Comparison of ENCODE assay signal across 1 cellular context in genomic region chr2:109690457-109690821, GRCh38.
TF ChIP-seq lines count a peak whose summit lies in the region.

No MANE protein-coding gene starts in this region.

TF ChIP-seq in HepG2, 621 proteins besides CTCF, POLR2A, EP300 and RAD21 (continued from another document):
- 0 out of 2 replicates have a peak, but pooled peaks have one; percentile 0 for TF ChIP-seq ZNF263 (CRISPR knock-in tag; IDR thresholded peaks at IDR 0.05)
- TF ChIP-seq ATF7-NPFF (CRISPR knock-in tag; IDR thresholded peaks at IDR 0.05; ENCODE audit: low read depth): no peak
- TF ChIP-seq, protein P1, sequence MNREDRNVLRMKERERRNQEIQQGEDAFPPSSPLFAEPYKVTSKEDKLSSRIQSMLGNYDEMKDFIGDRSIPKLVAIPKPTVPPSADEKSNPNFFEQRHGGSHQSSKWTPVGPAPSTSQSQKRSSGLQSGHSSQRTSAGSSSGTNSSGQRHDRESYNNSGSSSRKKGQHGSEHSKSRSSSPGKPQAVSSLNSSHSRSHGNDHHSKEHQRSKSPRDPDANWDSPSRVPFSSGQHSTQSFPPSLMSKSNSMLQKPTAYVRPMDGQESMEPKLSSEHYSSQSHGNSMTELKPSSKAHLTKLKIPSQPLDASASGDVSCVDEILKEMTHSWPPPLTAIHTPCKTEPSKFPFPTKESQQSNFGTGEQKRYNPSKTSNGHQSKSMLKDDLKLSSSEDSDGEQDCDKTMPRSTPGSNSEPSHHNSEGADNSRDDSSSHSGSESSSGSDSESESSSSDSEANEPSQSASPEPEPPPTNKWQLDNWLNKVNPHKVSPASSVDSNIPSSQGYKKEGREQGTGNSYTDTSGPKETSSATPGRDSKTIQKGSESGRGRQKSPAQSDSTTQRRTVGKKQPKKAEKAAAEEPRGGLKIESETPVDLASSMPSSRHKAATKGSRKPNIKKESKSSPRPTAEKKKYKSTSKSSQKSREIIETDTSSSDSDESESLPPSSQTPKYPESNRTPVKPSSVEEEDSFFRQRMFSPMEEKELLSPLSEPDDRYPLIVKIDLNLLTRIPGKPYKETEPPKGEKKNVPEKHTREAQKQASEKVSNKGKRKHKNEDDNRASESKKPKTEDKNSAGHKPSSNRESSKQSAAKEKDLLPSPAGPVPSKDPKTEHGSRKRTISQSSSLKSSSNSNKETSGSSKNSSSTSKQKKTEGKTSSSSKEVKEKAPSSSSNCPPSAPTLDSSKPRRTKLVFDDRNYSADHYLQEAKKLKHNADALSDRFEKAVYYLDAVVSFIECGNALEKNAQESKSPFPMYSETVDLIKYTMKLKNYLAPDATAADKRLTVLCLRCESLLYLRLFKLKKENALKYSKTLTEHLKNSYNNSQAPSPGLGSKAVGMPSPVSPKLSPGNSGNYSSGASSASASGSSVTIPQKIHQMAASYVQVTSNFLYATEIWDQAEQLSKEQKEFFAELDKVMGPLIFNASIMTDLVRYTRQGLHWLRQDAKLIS (CRISPR knock-in tag; IDR thresholded peaks at IDR 0.05): no peak
- TF ChIP-seq, protein P2, sequence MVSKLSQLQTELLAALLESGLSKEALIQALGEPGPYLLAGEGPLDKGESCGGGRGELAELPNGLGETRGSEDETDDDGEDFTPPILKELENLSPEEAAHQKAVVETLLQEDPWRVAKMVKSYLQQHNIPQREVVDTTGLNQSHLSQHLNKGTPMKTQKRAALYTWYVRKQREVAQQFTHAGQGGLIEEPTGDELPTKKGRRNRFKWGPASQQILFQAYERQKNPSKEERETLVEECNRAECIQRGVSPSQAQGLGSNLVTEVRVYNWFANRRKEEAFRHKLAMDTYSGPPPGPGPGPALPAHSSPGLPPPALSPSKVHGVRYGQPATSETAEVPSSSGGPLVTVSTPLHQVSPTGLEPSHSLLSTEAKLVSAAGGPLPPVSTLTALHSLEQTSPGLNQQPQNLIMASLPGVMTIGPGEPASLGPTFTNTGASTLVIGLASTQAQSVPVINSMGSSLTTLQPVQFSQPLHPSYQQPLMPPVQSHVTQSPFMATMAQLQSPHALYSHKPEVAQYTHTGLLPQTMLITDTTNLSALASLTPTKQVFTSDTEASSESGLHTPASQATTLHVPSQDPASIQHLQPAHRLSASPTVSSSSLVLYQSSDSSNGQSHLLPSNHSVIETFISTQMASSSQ (IDR thresholded peaks at IDR 0.05; ENCODE audit: low read depth): no peak
- TF ChIP-seq, protein P2 (CRISPR knock-in tag; IDR thresholded peaks at IDR 0.05; ENCODE audit: borderline replicate concordance): 0 out of 2 replicates have a peak, but pooled peaks have one; percentile 1
- 0 out of 2 replicates have a peak, but pooled peaks have one; percentile 26 for TF ChIP-seq ZNF557 (CRISPR knock-in tag; IDR thresholded peaks at IDR 0.05)
- TF ChIP-seq NCOA5 (CRISPR knock-in tag; IDR thresholded peaks at IDR 0.05): no peak
- TF ChIP-seq ARID2 (CRISPR knock-in tag; IDR thresholded peaks at IDR 0.05; ENCODE audit: borderline replicate concordance): 0 out of 2 replicates have a peak, but pooled peaks have one; percentile 14
- 0 out of 2 replicates have a peak, but pooled peaks have one; percentile 19 for TF ChIP-seq ZNF761 (CRISPR knock-in tag; conservative IDR thresholded peaks at IDR 0.05)
- peak; percentile 2; the same call in 1 of the 2 replicates for TF ChIP-seq ZNF256 (CRISPR knock-in tag; conservative IDR thresholded peaks at IDR 0.05)
- TF ChIP-seq, protein P3, sequence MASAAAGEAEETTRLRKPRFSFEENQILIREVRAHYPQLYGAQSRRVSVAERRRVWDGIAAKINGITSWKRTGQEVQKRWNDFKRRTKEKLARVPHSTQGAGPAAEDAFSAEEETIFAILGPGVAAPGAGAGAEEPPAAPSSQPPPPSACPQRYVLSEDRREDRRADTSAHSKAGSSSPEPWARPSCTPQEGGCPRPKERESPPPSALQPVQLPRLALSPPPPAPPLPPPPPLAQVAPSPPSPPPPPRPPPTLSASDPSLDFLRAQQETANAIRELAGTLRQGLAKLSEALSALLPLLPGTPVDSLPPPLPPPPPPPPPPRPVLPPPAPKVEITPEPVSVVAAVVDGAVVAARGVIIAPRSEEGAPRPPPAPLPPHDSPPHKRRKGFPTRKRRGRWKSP (CRISPR knock-in tag; IDR thresholded peaks at IDR 0.05): 0 out of 2 replicates have a peak, but pooled peaks have one; percentile 0
- TF ChIP-seq ZC3H13 (CRISPR knock-in tag; IDR thresholded peaks at IDR 0.05): peak; percentile 36; the same call in 1 of the 2 replicates
- TF ChIP-seq, protein P4, sequence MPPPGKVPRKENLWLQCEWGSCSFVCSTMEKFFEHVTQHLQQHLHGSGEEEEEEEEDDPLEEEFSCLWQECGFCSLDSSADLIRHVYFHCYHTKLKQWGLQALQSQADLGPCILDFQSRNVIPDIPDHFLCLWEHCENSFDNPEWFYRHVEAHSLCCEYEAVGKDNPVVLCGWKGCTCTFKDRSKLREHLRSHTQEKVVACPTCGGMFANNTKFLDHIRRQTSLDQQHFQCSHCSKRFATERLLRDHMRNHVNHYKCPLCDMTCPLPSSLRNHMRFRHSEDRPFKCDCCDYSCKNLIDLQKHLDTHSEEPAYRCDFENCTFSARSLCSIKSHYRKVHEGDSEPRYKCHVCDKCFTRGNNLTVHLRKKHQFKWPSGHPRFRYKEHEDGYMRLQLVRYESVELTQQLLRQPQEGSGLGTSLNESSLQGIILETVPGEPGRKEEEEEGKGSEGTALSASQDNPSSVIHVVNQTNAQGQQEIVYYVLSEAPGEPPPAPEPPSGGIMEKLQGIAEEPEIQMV (CRISPR knock-in tag; IDR thresholded peaks at IDR 0.05; ENCODE audit: low read depth): 0 out of 2 replicates have a peak, but pooled peaks have one; percentile 2
- peak; percentile 32; the same call in 1 of the 2 replicates for TF ChIP-seq NAIF1 (CRISPR knock-in tag; IDR thresholded peaks at IDR 0.05; ENCODE audit: borderline replicate concordance)
- TF ChIP-seq NPAS2 (CRISPR knock-in tag; IDR thresholded peaks at IDR 0.05; ENCODE audit: borderline replicate concordance): no peak
- TF ChIP-seq ZNF138 (CRISPR knock-in tag; IDR thresholded peaks at IDR 0.05; ENCODE audit: low read depth): no peak
TF ChIP-seq in HepG2: peak in this region for 14.
